1 cellular context compared by ENCODE assay signal in the genomic region with DNA sequence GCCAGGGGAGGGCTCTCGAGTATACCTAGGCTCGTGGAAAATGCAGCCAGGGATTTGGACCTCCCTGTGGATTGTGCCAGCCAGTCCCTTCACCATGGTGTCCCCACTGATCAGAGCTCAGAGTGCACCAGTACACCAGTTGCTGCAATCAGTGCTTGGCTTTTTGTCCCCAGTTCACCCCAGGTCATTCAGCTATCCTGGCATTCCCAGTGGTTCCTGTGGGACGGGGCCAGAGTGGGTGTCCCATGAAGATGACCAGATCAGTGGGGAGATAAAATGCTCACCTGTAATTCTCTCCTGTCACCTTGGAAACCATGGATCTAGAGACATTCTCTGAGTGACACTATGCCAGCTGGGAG.
TF ChIP-seq lines count a peak whose summit lies in the region.

No MANE protein-coding gene starts in this region.

TF ChIP-seq in liver, 16 proteins besides CTCF, POLR2A, EP300 and RAD21 (continued from another document):
- TF ChIP-seq, protein P1, sequence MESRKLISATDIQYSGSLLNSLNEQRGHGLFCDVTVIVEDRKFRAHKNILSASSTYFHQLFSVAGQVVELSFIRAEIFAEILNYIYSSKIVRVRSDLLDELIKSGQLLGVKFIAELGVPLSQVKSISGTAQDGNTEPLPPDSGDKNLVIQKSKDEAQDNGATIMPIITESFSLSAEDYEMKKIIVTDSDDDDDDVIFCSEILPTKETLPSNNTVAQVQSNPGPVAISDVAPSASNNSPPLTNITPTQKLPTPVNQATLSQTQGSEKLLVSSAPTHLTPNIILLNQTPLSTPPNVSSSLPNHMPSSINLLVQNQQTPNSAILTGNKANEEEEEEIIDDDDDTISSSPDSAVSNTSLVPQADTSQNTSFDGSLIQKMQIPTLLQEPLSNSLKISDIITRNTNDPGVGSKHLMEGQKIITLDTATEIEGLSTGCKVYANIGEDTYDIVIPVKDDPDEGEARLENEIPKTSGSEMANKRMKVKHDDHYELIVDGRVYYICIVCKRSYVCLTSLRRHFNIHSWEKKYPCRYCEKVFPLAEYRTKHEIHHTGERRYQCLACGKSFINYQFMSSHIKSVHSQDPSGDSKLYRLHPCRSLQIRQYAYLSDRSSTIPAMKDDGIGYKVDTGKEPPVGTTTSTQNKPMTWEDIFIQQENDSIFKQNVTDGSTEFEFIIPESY (IDR thresholded peaks at IDR 0.05): peak; percentile 40
- no peak for TF ChIP-seq TAF1 (conservative IDR thresholded peaks at IDR 0.05)
- TF ChIP-seq FOXA1 (IDR thresholded peaks at IDR 0.05): no peak
- TF ChIP-seq, protein P2, sequence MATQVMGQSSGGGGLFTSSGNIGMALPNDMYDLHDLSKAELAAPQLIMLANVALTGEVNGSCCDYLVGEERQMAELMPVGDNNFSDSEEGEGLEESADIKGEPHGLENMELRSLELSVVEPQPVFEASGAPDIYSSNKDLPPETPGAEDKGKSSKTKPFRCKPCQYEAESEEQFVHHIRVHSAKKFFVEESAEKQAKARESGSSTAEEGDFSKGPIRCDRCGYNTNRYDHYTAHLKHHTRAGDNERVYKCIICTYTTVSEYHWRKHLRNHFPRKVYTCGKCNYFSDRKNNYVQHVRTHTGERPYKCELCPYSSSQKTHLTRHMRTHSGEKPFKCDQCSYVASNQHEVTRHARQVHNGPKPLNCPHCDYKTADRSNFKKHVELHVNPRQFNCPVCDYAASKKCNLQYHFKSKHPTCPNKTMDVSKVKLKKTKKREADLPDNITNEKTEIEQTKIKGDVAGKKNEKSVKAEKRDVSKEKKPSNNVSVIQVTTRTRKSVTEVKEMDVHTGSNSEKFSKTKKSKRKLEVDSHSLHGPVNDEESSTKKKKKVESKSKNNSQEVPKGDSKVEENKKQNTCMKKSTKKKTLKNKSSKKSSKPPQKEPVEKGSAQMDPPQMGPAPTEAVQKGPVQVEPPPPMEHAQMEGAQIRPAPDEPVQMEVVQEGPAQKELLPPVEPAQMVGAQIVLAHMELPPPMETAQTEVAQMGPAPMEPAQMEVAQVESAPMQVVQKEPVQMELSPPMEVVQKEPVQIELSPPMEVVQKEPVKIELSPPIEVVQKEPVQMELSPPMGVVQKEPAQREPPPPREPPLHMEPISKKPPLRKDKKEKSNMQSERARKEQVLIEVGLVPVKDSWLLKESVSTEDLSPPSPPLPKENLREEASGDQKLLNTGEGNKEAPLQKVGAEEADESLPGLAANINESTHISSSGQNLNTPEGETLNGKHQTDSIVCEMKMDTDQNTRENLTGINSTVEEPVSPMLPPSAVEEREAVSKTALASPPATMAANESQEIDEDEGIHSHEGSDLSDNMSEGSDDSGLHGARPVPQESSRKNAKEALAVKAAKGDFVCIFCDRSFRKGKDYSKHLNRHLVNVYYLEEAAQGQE (IDR thresholded peaks at IDR 0.05): peak; percentile 17
- TF ChIP-seq HNF4G (IDR thresholded peaks at IDR 0.05): peak; percentile 85
- no peak for TF ChIP-seq GABPA (IDR thresholded peaks at IDR 0.05 in 1 of 2, conservative IDR thresholded peaks at IDR 0.05 in 1 of 2)
- TF ChIP-seq, protein P3, sequence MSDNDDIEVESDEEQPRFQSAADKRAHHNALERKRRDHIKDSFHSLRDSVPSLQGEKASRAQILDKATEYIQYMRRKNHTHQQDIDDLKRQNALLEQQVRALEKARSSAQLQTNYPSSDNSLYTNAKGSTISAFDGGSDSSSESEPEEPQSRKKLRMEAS (IDR thresholded peaks at IDR 0.05): peak; percentile 11
- TF ChIP-seq YY1 (IDR thresholded peaks at IDR 0.05): peak; percentile 63
- TF ChIP-seq NR2F2 (IDR thresholded peaks at IDR 0.05): no peak
- peak; percentile 91 to 93 for TF ChIP-seq RXRA (IDR thresholded peaks at IDR 0.05)
- TF ChIP-seq SP1 (IDR thresholded peaks at IDR 0.05): peak; percentile 78
- TF ChIP-seq, protein P4, sequence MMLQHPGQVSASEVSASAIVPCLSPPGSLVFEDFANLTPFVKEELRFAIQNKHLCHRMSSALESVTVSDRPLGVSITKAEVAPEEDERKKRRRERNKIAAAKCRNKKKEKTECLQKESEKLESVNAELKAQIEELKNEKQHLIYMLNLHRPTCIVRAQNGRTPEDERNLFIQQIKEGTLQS (IDR thresholded peaks at IDR 0.05): no peak
